23 cellular contexts compared by ENCODE assay signal in genomic region chr13:64997438-64997837, GRCh38.
"Had no signal": no experiment of that assay in that cellular context is flagged by ENCODE, and none has a peak within 500 bp of the region (broad histone marks: within the 10 kb centered on the region; RNA-seq: fewer than 3 reads in every experiment).

No MANE protein-coding gene starts in this region.

- ATAC-seq: activated CD8-positive, alpha-beta T cell treated with anti-CD3 and anti-CD28 coated beads, Interleukin-2, amount 10 ng/mL, durations not matched to agents 7 days and 5 days; activated naive CD4-positive, alpha-beta T cell treated with anti-CD3 and anti-CD28 coated beads, Interleukin-2, amount 50 U/mL, for 72 hours; activated T-helper 17 cell treated with anti-CD3 and anti-CD28 coated beads, Interleukin-2, amount 50 U/mL, for 72 hours; gastroesophageal sphincter; left lobe of liver; naive thymus-derived CD8-positive, alpha-beta T cell; psoas muscle; T-cell had no signal

- H3K36me3 ChIP-seq: ascending aorta, colonic mucosa, gastroesophageal sphincter, neutrophil, ovary, right atrium auricular region, thyroid gland had no signal

- H3K4me3 ChIP-seq: ascending aorta, colonic mucosa, gastroesophageal sphincter, lung, ovary, psoas muscle, right atrium auricular region, thyroid gland had no signal

- H3K4me1 Mint-ChIP-seq: activated T-helper 17 cell treated with anti-CD3 and anti-CD28 coated beads, Interleukin-2, amount 50 U/mL, for 72 hours; central memory CD8-positive, alpha-beta T cell; naive thymus-derived CD8-positive, alpha-beta T cell; T-cell had no signal

- H3K36me3 Mint-ChIP-seq: activated naive CD4-positive, alpha-beta T cell treated with anti-CD3 and anti-CD28 coated beads, Interleukin-2, amount 50 U/mL, for 72 hours; naive thymus-derived CD8-positive, alpha-beta T cell; T-cell had no signal

- H3K27me3 Mint-ChIP-seq: activated T-cell treated with anti-CD3 and anti-CD28 coated beads, Interleukin-2, amount 50 U/mL, for 24 hours; activated T-helper 17 cell treated with anti-CD3 and anti-CD28 coated beads, Interleukin-2, amount 50 U/mL, for 72 hours; central memory CD8-positive, alpha-beta T cell; naive thymus-derived CD8-positive, alpha-beta T cell; stimulated activated naive CD8-positive, alpha-beta T cell treated with anti-CD3 and anti-CD28 coated beads, Interleukin-15, Interleukin-2, amounts not matched to agents 100 ng/mL and 50 ng/mL, for 24 hours; T-cell had no signal

- H3K27ac Mint-ChIP-seq: activated CD8-positive, alpha-beta T cell treated with anti-CD3 and anti-CD28 coated beads, Interleukin-2, amount 10 ng/mL, durations not matched to agents 7 days and 5 days; activated naive CD4-positive, alpha-beta T cell treated with anti-CD3 and anti-CD28 coated beads, Interleukin-2, amount 50 U/mL, for 72 hours; activated T-cell treated with anti-CD3 and anti-CD28 coated beads, Interleukin-2, amount 50 U/mL, for 24 hours; activated T-helper 17 cell treated with anti-CD3 and anti-CD28 coated beads, Interleukin-2, amount 50 U/mL, for 72 hours; naive thymus-derived CD8-positive, alpha-beta T cell; stimulated activated naive CD8-positive, alpha-beta T cell treated with anti-CD3 and anti-CD28 coated beads, Interleukin-15, Interleukin-2, amounts not matched to agents 100 ng/mL and 50 ng/mL, for 24 hours; T-cell had no signal

- H3K27me3 ChIP-seq: ascending aorta, colonic mucosa, gastroesophageal sphincter, neutrophil, ovary, right atrium auricular region, thyroid gland had no signal

- H3K9me3 ChIP-seq: ascending aorta, colonic mucosa, gastroesophageal sphincter, neutrophil, ovary, psoas muscle, right atrium auricular region, thyroid gland had no signal

- DNase-seq: activated CD4-positive, alpha-beta T cell treated with anti-CD3 and anti-CD28 coated beads for 1 hour; activated CD4-positive, alpha-beta T cell treated with anti-CD3 and anti-CD28 coated beads, Interleukin-2, amount 50 U/mL, for 1 hour; activated CD8-positive, alpha-beta T cell treated with anti-CD3 and anti-CD28 coated beads, Interleukin-2, amount 10 ng/mL, durations not matched to agents 7 days and 5 days; activated T-cell treated with anti-CD3 and anti-CD28 coated beads, Interleukin-2, amount 50 U/mL, for 24 hours; colonic mucosa; naive thymus-derived CD8-positive, alpha-beta T cell; ovary; psoas muscle; stimulated activated CD4-positive, alpha-beta T cell treated with anti-CD3 and anti-CD28 coated beads, Interleukin-4, amount 100 ng/mL, for 24 hours; substantia nigra; T-cell; thyroid gland had no signal

- H3K27ac ChIP-seq: ascending aorta, colonic mucosa, epithelial cell of prostate, gastroesophageal sphincter, neutrophil, ovary, psoas muscle, right atrium auricular region, thyroid gland had no signal

- H3K4me3 Mint-ChIP-seq: activated CD8-positive, alpha-beta T cell treated with anti-CD3 and anti-CD28 coated beads, Interleukin-2, amount 10 ng/mL, durations not matched to agents 7 days and 5 days; activated T-cell treated with anti-CD3 and anti-CD28 coated beads, Interleukin-2, amount 50 U/mL, for 24 hours; activated T-helper 17 cell treated with anti-CD3 and anti-CD28 coated beads, Interleukin-2, amount 50 U/mL, for 72 hours; central memory CD8-positive, alpha-beta T cell; naive thymus-derived CD8-positive, alpha-beta T cell; stimulated activated naive CD8-positive, alpha-beta T cell treated with anti-CD3 and anti-CD28 coated beads, Interleukin-15, Interleukin-2, amounts not matched to agents 100 ng/mL and 50 ng/mL, for 24 hours; T-cell had no signal
